Comparison of ENCODE assay signal across 1 cellular context in genomic region chr1:1407101-1407956, GRCh38.
TF ChIP-seq lines count a peak whose summit lies in the region.

Gene MRPL20 (minus strand): TSS chr1:1407293. CDS start chr1:1407217, 76 bp downstream.

TF ChIP-seq in GM12878, 131 proteins besides CTCF, POLR2A, EP300 and RAD21 (continued from another document and continues in another):
- TF ChIP-seq, protein P1, sequence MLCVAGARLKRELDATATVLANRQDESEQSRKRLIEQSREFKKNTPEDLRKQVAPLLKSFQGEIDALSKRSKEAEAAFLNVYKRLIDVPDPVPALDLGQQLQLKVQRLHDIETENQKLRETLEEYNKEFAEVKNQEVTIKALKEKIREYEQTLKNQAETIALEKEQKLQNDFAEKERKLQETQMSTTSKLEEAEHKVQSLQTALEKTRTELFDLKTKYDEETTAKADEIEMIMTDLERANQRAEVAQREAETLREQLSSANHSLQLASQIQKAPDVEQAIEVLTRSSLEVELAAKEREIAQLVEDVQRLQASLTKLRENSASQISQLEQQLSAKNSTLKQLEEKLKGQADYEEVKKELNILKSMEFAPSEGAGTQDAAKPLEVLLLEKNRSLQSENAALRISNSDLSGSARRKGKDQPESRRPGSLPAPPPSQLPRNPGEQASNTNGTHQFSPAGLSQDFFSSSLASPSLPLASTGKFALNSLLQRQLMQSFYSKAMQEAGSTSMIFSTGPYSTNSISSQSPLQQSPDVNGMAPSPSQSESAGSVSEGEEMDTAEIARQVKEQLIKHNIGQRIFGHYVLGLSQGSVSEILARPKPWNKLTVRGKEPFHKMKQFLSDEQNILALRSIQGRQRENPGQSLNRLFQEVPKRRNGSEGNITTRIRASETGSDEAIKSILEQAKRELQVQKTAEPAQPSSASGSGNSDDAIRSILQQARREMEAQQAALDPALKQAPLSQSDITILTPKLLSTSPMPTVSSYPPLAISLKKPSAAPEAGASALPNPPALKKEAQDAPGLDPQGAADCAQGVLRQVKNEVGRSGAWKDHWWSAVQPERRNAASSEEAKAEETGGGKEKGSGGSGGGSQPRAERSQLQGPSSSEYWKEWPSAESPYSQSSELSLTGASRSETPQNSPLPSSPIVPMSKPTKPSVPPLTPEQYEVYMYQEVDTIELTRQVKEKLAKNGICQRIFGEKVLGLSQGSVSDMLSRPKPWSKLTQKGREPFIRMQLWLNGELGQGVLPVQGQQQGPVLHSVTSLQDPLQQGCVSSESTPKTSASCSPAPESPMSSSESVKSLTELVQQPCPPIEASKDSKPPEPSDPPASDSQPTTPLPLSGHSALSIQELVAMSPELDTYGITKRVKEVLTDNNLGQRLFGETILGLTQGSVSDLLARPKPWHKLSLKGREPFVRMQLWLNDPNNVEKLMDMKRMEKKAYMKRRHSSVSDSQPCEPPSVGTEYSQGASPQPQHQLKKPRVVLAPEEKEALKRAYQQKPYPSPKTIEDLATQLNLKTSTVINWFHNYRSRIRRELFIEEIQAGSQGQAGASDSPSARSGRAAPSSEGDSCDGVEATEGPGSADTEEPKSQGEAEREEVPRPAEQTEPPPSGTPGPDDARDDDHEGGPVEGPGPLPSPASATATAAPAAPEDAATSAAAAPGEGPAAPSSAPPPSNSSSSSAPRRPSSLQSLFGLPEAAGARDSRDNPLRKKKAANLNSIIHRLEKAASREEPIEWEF (IDR thresholded peaks at IDR 0.05; ENCODE audit: insufficient replicate concordance, low read depth, low read length): no peak
- TF ChIP-seq SMAD1 (IDR thresholded peaks at IDR 0.05; ENCODE audit: low read depth, partially characterized antibody): no peak
- peak; percentile 43 for TF ChIP-seq E2F8 (IDR thresholded peaks at IDR 0.05; ENCODE audit: low read depth, partially characterized antibody)
- peak; percentile 100 for TF ChIP-seq NR2C1 (IDR thresholded peaks at IDR 0.05)
- no peak for TF ChIP-seq CHD1 (IDR thresholded peaks at IDR 0.05; ENCODE audit: low read depth, low read length)
- no peak for TF ChIP-seq STAT1 (conservative IDR thresholded peaks at IDR 0.05)
- no peak for TF ChIP-seq CHD4 (IDR thresholded peaks at IDR 0.05)
- peak; percentile 70 for TF ChIP-seq SIN3A (IDR thresholded peaks at IDR 0.05; ENCODE audit: low read depth, low read length)
- TF ChIP-seq, protein P2, sequence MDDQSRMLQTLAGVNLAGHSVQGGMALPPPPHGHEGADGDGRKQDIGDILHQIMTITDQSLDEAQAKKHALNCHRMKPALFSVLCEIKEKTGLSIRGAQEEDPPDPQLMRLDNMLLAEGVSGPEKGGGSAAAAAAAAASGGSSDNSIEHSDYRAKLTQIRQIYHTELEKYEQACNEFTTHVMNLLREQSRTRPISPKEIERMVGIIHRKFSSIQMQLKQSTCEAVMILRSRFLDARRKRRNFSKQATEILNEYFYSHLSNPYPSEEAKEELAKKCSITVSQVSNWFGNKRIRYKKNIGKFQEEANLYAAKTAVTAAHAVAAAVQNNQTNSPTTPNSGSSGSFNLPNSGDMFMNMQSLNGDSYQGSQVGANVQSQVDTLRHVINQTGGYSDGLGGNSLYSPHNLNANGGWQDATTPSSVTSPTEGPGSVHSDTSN (IDR thresholded peaks at IDR 0.05; ENCODE audit: insufficient replicate concordance, low read depth, low read length): no peak
- no peak for TF ChIP-seq RCOR1 (conservative IDR thresholded peaks at IDR 0.05; ENCODE audit: low read depth, low read length)
- peak; percentile 90 for TF ChIP-seq SMAD5 (IDR thresholded peaks at IDR 0.05; ENCODE audit: low read depth)
- peak; percentile 93 for TF ChIP-seq POLR2AphosphoS2 (IDR thresholded peaks at IDR 0.05; ENCODE audit: low read depth, low read length)
- peak; percentile 44; the same call in 1 of the 2 replicates for TF ChIP-seq RB1 (IDR thresholded peaks at IDR 0.05; ENCODE audit: borderline replicate concordance)
- TF ChIP-seq IRF3 (IDR thresholded peaks at IDR 0.05): 0 out of 2 replicates have a peak, but pooled peaks have one; percentile 7
- TF ChIP-seq, protein P3, sequence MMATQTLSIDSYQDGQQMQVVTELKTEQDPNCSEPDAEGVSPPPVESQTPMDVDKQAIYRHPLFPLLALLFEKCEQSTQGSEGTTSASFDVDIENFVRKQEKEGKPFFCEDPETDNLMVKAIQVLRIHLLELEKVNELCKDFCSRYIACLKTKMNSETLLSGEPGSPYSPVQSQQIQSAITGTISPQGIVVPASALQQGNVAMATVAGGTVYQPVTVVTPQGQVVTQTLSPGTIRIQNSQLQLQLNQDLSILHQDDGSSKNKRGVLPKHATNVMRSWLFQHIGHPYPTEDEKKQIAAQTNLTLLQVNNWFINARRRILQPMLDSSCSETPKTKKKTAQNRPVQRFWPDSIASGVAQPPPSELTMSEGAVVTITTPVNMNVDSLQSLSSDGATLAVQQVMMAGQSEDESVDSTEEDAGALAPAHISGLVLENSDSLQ (IDR thresholded peaks at IDR 0.05): peak; percentile 75
- TF ChIP-seq ETV6 (conservative IDR thresholded peaks at IDR 0.05 in 1 of 2, IDR thresholded peaks at IDR 0.05 in 1 of 2; ENCODE audit: borderline replicate concordance in 1 of 2, low read depth in 1 of 2): no peak; a peak in 1 of 4 replicates
- peak; percentile 83; the same call in 1 of the 2 replicates for TF ChIP-seq TARDBP (IDR thresholded peaks at IDR 0.05; ENCODE audit: borderline replicate concordance)
- TF ChIP-seq, protein P4, sequence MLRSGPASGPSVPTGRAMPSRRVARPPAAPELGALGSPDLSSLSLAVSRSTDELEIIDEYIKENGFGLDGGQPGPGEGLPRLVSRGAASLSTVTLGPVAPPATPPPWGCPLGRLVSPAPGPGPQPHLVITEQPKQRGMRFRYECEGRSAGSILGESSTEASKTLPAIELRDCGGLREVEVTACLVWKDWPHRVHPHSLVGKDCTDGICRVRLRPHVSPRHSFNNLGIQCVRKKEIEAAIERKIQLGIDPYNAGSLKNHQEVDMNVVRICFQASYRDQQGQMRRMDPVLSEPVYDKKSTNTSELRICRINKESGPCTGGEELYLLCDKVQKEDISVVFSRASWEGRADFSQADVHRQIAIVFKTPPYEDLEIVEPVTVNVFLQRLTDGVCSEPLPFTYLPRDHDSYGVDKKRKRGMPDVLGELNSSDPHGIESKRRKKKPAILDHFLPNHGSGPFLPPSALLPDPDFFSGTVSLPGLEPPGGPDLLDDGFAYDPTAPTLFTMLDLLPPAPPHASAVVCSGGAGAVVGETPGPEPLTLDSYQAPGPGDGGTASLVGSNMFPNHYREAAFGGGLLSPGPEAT (IDR thresholded peaks at IDR 0.05; ENCODE audit: low read depth): peak; percentile 93
- peak; percentile 55 for TF ChIP-seq TCF12 (IDR thresholded peaks at IDR 0.05; ENCODE audit: low read depth, low read length)
- TF ChIP-seq, protein P5, sequence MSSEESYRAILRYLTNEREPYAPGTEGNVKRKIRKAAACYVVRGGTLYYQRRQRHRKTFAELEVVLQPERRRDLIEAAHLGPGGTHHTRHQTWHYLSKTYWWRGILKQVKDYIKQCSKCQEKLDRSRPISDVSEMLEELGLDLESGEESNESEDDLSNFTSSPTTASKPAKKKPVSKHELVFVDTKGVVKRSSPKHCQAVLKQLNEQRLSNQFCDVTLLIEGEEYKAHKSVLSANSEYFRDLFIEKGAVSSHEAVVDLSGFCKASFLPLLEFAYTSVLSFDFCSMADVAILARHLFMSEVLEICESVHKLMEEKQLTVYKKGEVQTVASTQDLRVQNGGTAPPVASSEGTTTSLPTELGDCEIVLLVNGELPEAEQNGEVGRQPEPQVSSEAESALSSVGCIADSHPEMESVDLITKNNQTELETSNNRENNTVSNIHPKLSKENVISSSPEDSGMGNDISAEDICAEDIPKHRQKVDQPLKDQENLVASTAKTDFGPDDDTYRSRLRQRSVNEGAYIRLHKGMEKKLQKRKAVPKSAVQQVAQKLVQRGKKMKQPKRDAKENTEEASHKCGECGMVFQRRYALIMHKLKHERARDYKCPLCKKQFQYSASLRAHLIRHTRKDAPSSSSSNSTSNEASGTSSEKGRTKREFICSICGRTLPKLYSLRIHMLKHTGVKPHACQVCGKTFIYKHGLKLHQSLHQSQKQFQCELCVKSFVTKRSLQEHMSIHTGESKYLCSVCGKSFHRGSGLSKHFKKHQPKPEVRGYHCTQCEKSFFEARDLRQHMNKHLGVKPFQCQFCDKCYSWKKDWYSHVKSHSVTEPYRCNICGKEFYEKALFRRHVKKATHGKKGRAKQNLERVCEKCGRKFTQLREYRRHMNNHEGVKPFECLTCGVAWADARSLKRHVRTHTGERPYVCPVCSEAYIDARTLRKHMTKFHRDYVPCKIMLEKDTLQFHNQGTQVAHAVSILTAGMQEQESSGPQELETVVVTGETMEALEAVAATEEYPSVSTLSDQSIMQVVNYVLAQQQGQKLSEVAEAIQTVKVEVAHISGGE (CRISPR knock-in tag; IDR thresholded peaks at IDR 0.05): no peak
- TF ChIP-seq SPI1 (IDR thresholded peaks at IDR 0.05; ENCODE audit: borderline replicate concordance, insufficient read depth, low read depth, low read length): no peak
- no peak for TF ChIP-seq FOXM1 (IDR thresholded peaks at IDR 0.05; ENCODE audit: low read depth, low read length)
- peak; percentile 90 for TF ChIP-seq NR2F1 (conservative IDR thresholded peaks at IDR 0.05)
- no peak for TF ChIP-seq PAX8 (IDR thresholded peaks at IDR 0.05)
- TF ChIP-seq KDM1A (IDR thresholded peaks at IDR 0.05; ENCODE audit: borderline replicate concordance): no peak
- TF ChIP-seq LARP7 (IDR thresholded peaks at IDR 0.05): 0 out of 2 replicates have a peak, but pooled peaks have one; percentile 59
- TF ChIP-seq IRF5 (IDR thresholded peaks at IDR 0.05; ENCODE audit: borderline replicate concordance): no peak
- 0 out of 2 replicates have a peak, but pooled peaks have one; percentile 54 for TF ChIP-seq ZNF207 (IDR thresholded peaks at IDR 0.05; ENCODE audit: borderline replicate concordance)
- no peak for TF ChIP-seq SUPT20H (IDR thresholded peaks at IDR 0.05; ENCODE audit: borderline replicate concordance, control insufficient read depth, low read depth, low read length)
- TF ChIP-seq CREB1 (IDR thresholded peaks at IDR 0.05; ENCODE audit: low read depth): no peak
- TF ChIP-seq MTA2 (IDR thresholded peaks at IDR 0.05; ENCODE audit: low read depth): peak; percentile 97
- no peak for TF ChIP-seq USF2 (IDR thresholded peaks at IDR 0.05; ENCODE audit: borderline replicate concordance, low read depth, low read length)
- TF ChIP-seq SRF (IDR thresholded peaks at IDR 0.05; ENCODE audit: low read depth in 2 of 2, low read length in 2 of 2): peak in 1 of 2 experiments; percentile 53; a peak in 1 of 4 replicates
- TF ChIP-seq HDGF (IDR thresholded peaks at IDR 0.05): no peak
- TF ChIP-seq E4F1 (IDR thresholded peaks at IDR 0.05; ENCODE audit: borderline replicate concordance, partially characterized antibody): peak; percentile 49
- TF ChIP-seq MXI1 (IDR thresholded peaks at IDR 0.05; ENCODE audit: low read depth, low read length): peak; percentile 94
- TF ChIP-seq SUZ12 (IDR thresholded peaks at IDR 0.05; ENCODE audit: unreplicated experiment): no peak
- no peak for TF ChIP-seq RUNX3 (IDR thresholded peaks at IDR 0.05; ENCODE audit: low read length)
